In genomic region chr2:96536445-96537065, GRCh38 we compare ENCODE assay signal across 8 cellular contexts. TPM values are rescaled to one million over a fixed set of nuclear protein-coding genes. Genes with fewer than 3 reads are reported as not detected.
A peak's percentile ranks its signal among the peaks of the same experiment; 100 is the strongest.
DNase-seq lines count a peak whose midpoint lies in the region; ATAC-seq and TF ChIP-seq lines count a peak whose summit lies in the region.

Gene ARID5A, plus strand, starts transcription at chr2:96536752. Its CDS starts 75 bp downstream, at chr2:96536827.

- H3K4me1 Mint-ChIP-seq in activated naive CD4-positive, alpha-beta T cell treated with anti-CD3 and anti-CD28 coated beads, Interleukin-2, amount 50 U/mL, for 24 hours: peaks cover 60% of the 10 kb centered on the region
- H3K4me1 Mint-ChIP-seq in glutamatergic neuron (ENCODE audit: low read depth, unreplicated experiment): peaks cover 7% of the 10 kb centered on the region

- peak within 1 kb of the TSS; percentile 99 for H3K27ac ChIP-seq in ovary
- H3K27ac ChIP-seq in thoracic aorta: peak within 1 kb of the TSS; percentile 94 to 97

- H3K36me3 Mint-ChIP-seq in activated naive CD4-positive, alpha-beta T cell treated with anti-CD3 and anti-CD28 coated beads, Interleukin-2, amount 50 U/mL, for 24 hours: peaks cover 6% of the 10 kb centered on the region
- H3K36me3 Mint-ChIP-seq in glutamatergic neuron (ENCODE audit: unreplicated experiment): no peaks in the 10 kb centered on the region

- peak within 1 kb of the TSS; percentile 72 for H3K4me3 ChIP-seq in ovary
- peak within 1 kb of the TSS; percentile 93 for H3K4me3 ChIP-seq in thoracic aorta

- H3K9me3 ChIP-seq in ovary: no peaks in the 10 kb centered on the region
- no peaks in the 10 kb centered on the region for H3K9me3 ChIP-seq in thoracic aorta

- peak within 1 kb of the TSS; percentile 86 for H3K4me3 Mint-ChIP-seq in activated naive CD4-positive, alpha-beta T cell treated with anti-CD3 and anti-CD28 coated beads, Interleukin-2, amount 50 U/mL, for 24 hours
- H3K4me3 Mint-ChIP-seq in glutamatergic neuron (ENCODE audit: unreplicated experiment): peak within 1 kb of the TSS; percentile 90

- intact Hi-C loops in ovary (cut with DNase I): loop anchor here in 2 of 4 donors (10.0 kb wide), 2 partner anchors 98 to 418 kb away; partner anchors contain the start of gene KANSL3 (in 1 of the 2)

- no peaks in the 10 kb centered on the region for H3K27me3 Mint-ChIP-seq in activated naive CD4-positive, alpha-beta T cell treated with anti-CD3 and anti-CD28 coated beads, Interleukin-2, amount 50 U/mL, for 24 hours
- H3K27me3 Mint-ChIP-seq in glutamatergic neuron (ENCODE audit: unreplicated experiment): peaks cover 5% of the 10 kb centered on the region

- peak; percentile 62 for DNase-seq in NCI-H1048 (lab: John Stamatoyannopoulos, UW)
- peak; percentile 78 for DNase-seq in SKM-1 (lab: John Stamatoyannopoulos, UW; ENCODE audit: unreplicated experiment)
- peak; percentile 88 for DNase-seq in glutamatergic neuron
- peak; percentile 92 to 96 (median 95) for DNase-seq in ovary
- peak; percentile 84 for DNase-seq in thoracic aorta (ENCODE audit: low spot score)

- H3K36me3 ChIP-seq in ovary (no peaks in the 10 kb centered on the region), thoracic aorta (no peaks in the 10 kb centered on the region)

- TF ChIP-seq CTCF in glutamatergic neuron (IDR thresholded peaks at IDR 0.05; ENCODE audit: partially characterized antibody, unreplicated experiment): peak; percentile 56
- TF ChIP-seq CTCF in ovary (IDR thresholded peaks at IDR 0.05): peak; percentile 16 to 71 (median 57)
- TF ChIP-seq CTCF in thoracic aorta (IDR thresholded peaks at IDR 0.05): peak; percentile 58

- H3K4me1 ChIP-seq in ovary (ENCODE audit: insufficient read depth) (peaks cover 13% of the 10 kb centered on the region), thoracic aorta (ENCODE audit: control insufficient read depth in 1 of 2, low read depth in 2 of 2) (peaks cover 50 to 73% of the 10 kb centered on the region in 2 donors)

- H3K9me3 Mint-ChIP-seq in activated naive CD4-positive, alpha-beta T cell treated with anti-CD3 and anti-CD28 coated beads, Interleukin-2, amount 50 U/mL, for 24 hours: no peaks in the 10 kb centered on the region
- peaks cover 4% of the 10 kb centered on the region for H3K9me3 Mint-ChIP-seq in glutamatergic neuron (ENCODE audit: unreplicated experiment)

- WGBS in ovary, 3 donors: 1 to 2% (median 1%) methylated on average over 46 to 69 of the region's 69 CpGs

- TF ChIP-seq EP300 in ovary (IDR thresholded peaks at IDR 0.05): no peak

- ATAC-seq in HG02571 (IDR thresholded peaks at IDR 0.05; ENCODE audit: unreplicated experiment) (peak; percentile 45), thoracic aorta (ENCODE audit: insufficient number of reproducible peaks, low FRiP score, low read depth) (no peak)

- TF ChIP-seq POLR2A in GM10847 (IDR thresholded peaks at IDR 0.05; ENCODE audit: extremely low read depth, insufficient read length) (peak; percentile 96), ovary (IDR thresholded peaks at IDR 0.05) (peak; percentile 97)

- no peaks in the 10 kb centered on the region for H3K27me3 ChIP-seq in ovary
- no peaks in the 10 kb centered on the region for H3K27me3 ChIP-seq in thoracic aorta (replicated peaks; ENCODE audit: insufficient read depth)

- peak within 1 kb of the TSS; percentile 96 for H3K27ac Mint-ChIP-seq in activated naive CD4-positive, alpha-beta T cell treated with anti-CD3 and anti-CD28 coated beads, Interleukin-2, amount 50 U/mL, for 24 hours
- no peak within 1 kb of the TSS for H3K27ac Mint-ChIP-seq in glutamatergic neuron (ENCODE audit: unreplicated experiment)

RNA-seq across cellular contexts. Expression of gene ARID5A, which starts in this region (rescaled TPM):
- total RNA-seq in glutamatergic neuron (ENCODE audit: unreplicated experiment): 3.5 TPM
- total RNA-seq in ovary: 10 to 100 TPM; 11.7 to 46.1 (median 17.1) TPM
- 10 to 100 TPM in 1 of 2 donors, 1 to 10 TPM in 1; 1.5 to 24.4 TPM for polyA plus RNA-seq in ovary
- total RNA-seq in thoracic aorta: 100 to 1,000 TPM; 152 to 231 TPM
